1 cellular context compared by ENCODE assay signal in genomic region chr1:111465754-111466153, GRCh38.
TF ChIP-seq lines count a peak whose summit lies in the region.

No MANE protein-coding gene starts in this region.

TF ChIP-seq in K562, 482 proteins besides CTCF, POLR2A, EP300 and RAD21:
- TF ChIP-seq KAT7 (CRISPR knock-in tag; IDR thresholded peaks at IDR 0.05; ENCODE audit: borderline replicate concordance) (no peak), HIVEP1 (CRISPR knock-in tag; IDR thresholded peaks at IDR 0.05) (no peak), ZNF707 (CRISPR knock-in tag; conservative IDR thresholded peaks at IDR 0.05) (no peak), SMARCB1 (IDR thresholded peaks at IDR 0.05; ENCODE audit: insufficient read length, low read depth) (no peak), PYGO2 (tag; IDR thresholded peaks at IDR 0.05) (no peak)
- TF ChIP-seq, protein P1, sequence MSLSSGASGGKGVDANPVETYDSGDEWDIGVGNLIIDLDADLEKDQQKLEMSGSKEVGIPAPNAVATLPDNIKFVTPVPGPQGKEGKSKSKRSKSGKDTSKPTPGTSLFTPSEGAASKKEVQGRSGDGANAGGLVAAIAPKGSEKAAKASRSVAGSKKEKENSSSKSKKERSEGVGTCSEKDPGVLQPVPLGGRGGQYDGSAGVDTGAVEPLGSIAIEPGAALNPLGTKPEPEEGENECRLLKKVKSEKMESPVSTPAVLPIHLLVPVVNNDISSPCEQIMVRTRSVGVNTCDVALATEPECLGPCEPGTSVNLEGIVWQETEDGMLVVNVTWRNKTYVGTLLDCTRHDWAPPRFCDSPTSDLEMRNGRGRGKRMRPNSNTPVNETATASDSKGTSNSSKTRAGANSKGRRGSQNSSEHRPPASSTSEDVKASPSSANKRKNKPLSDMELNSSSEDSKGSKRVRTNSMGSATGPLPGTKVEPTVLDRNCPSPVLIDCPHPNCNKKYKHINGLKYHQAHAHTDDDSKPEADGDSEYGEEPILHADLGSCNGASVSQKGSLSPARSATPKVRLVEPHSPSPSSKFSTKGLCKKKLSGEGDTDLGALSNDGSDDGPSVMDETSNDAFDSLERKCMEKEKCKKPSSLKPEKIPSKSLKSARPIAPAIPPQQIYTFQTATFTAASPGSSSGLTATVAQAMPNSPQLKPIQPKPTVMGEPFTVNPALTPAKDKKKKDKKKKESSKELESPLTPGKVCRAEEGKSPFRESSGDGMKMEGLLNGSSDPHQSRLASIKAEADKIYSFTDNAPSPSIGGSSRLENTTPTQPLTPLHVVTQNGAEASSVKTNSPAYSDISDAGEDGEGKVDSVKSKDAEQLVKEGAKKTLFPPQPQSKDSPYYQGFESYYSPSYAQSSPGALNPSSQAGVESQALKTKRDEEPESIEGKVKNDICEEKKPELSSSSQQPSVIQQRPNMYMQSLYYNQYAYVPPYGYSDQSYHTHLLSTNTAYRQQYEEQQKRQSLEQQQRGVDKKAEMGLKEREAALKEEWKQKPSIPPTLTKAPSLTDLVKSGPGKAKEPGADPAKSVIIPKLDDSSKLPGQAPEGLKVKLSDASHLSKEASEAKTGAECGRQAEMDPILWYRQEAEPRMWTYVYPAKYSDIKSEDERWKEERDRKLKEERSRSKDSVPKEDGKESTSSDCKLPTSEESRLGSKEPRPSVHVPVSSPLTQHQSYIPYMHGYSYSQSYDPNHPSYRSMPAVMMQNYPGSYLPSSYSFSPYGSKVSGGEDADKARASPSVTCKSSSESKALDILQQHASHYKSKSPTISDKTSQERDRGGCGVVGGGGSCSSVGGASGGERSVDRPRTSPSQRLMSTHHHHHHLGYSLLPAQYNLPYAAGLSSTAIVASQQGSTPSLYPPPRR (CRISPR knock-in tag; IDR thresholded peaks at IDR 0.05; ENCODE audit: borderline replicate concordance): no peak
- TF ChIP-seq, protein P2, sequence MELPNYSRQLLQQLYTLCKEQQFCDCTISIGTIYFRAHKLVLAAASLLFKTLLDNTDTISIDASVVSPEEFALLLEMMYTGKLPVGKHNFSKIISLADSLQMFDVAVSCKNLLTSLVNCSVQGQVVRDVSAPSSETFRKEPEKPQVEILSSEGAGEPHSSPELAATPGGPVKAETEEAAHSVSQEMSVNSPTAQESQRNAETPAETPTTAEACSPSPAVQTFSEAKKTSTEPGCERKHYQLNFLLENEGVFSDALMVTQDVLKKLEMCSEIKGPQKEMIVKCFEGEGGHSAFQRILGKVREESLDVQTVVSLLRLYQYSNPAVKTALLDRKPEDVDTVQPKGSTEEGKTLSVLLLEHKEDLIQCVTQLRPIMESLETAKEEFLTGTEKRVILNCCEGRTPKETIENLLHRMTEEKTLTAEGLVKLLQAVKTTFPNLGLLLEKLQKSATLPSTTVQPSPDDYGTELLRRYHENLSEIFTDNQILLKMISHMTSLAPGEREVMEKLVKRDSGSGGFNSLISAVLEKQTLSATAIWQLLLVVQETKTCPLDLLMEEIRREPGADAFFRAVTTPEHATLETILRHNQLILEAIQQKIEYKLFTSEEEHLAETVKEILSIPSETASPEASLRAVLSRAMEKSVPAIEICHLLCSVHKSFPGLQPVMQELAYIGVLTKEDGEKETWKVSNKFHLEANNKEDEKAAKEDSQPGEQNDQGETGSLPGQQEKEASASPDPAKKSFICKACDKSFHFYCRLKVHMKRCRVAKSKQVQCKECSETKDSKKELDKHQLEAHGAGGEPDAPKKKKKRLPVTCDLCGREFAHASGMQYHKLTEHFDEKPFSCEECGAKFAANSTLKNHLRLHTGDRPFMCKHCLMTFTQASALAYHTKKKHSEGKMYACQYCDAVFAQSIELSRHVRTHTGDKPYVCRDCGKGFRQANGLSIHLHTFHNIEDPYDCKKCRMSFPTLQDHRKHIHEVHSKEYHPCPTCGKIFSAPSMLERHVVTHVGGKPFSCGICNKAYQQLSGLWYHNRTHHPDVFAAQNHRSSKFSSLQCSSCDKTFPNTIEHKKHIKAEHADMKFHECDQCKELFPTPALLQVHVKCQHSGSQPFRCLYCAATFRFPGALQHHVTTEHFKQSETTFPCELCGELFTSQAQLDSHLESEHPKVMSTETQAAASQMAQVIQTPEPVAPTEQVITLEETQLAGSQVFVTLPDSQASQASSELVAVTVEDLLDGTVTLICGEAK (IDR thresholded peaks at IDR 0.05): peak; percentile 86
- TF ChIP-seq, protein P2 (CRISPR knock-in tag; IDR thresholded peaks at IDR 0.05): peak; percentile 50; the same call in 1 of the 2 replicates
- TF ChIP-seq, protein P3, sequence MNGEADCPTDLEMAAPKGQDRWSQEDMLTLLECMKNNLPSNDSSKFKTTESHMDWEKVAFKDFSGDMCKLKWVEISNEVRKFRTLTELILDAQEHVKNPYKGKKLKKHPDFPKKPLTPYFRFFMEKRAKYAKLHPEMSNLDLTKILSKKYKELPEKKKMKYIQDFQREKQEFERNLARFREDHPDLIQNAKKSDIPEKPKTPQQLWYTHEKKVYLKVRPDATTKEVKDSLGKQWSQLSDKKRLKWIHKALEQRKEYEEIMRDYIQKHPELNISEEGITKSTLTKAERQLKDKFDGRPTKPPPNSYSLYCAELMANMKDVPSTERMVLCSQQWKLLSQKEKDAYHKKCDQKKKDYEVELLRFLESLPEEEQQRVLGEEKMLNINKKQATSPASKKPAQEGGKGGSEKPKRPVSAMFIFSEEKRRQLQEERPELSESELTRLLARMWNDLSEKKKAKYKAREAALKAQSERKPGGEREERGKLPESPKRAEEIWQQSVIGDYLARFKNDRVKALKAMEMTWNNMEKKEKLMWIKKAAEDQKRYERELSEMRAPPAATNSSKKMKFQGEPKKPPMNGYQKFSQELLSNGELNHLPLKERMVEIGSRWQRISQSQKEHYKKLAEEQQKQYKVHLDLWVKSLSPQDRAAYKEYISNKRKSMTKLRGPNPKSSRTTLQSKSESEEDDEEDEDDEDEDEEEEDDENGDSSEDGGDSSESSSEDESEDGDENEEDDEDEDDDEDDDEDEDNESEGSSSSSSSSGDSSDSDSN (IDR thresholded peaks at IDR 0.05; ENCODE audit: borderline replicate concordance in 1 of 2, low read depth in 2 of 2, low read length in 2 of 2): no peak
